26 cellular contexts compared by ENCODE assay signal in the genomic region with DNA sequence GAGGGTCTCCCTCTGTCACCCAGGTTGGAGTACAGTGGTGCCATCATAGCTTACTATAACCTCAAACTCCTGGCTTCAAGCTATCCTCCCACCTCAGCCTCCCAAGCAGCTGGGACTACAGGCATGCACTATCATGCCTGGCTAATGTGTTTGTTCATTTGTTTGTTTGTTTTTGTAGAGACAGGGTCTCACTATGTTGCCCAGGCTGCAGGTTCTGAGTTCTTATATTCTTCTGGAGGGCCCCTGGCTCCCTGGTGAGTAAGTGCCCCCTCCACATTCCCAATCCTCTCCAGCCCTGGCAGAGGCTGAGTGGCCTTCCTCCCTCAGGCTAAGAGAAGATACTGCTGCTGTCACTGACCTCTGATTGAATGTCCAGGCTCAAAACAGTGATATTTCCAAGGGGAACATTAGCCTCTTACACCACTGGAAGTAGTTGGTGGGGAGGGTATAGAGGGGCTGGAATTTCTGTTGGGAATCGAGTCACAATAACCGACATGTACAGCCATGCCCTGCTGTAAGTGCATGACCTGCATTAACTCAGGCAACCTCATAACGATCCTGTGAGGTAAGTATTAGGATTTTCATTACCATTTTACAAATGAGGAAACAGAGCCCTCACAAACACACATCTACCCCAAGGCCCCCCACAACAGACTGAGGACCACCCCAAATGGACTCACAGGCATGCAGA. TPM values are rescaled to one million over a fixed set of nuclear protein-coding genes. Genes with fewer than 3 reads are reported as not detected.
"Had no signal": no experiment of that assay in that cellular context is flagged by ENCODE, and none has a peak within 500 bp of the region (broad histone marks: within the 10 kb centered on the region; RNA-seq: fewer than 3 reads in every experiment).

No MANE protein-coding gene starts in this region.

- H2AFZ ChIP-seq: neural progenitor cell, parathyroid adenoma had no signal

- H3K9ac ChIP-seq: neural progenitor cell, parathyroid adenoma had no signal

- H3K36me3 ChIP-seq: cardiac muscle cell, colonic mucosa, esophagus muscularis mucosa, neural progenitor cell, spleen, tibial nerve had no signal

- H3K27ac ChIP-seq: cardiac muscle cell, colonic mucosa, esophagus muscularis mucosa, neural progenitor cell, parathyroid adenoma, spleen, tibial nerve had no signal

- FAIRE-seq: frontal cortex had no signal

- H3K36me3 Mint-ChIP-seq: activated naive CD8-positive, alpha-beta T cell; memory B cell; natural killer cell; neural progenitor cell had no signal

- H3K9me3 ChIP-seq: colonic mucosa, esophagus muscularis mucosa, spleen, tibial nerve had no signal

- H3K4me1 ChIP-seq: parathyroid adenoma had no signal

- H3K9me3 Mint-ChIP-seq: memory B cell; natural killer cell; neural progenitor cell; T-helper 2 cell treated with Interferon-gamma antibody and Interleukin-4, amounts not matched to agents 5 μg/mL and 100 μg/mL, for 36 hours had no signal

- H3K79me2 ChIP-seq: parathyroid adenoma had no signal

- H3K4me2 ChIP-seq: neural progenitor cell had no signal

- DNase-seq: activated CD4-positive, alpha-beta T cell treated with anti-CD3 and anti-CD28 coated beads for 36 hours; activated CD4-positive, CD25-positive, alpha-beta regulatory T cell; activated CD8-positive, alpha-beta T cell treated with anti-CD3 and anti-CD28 coated beads, Interleukin-2, amount 10 ng/mL, durations not matched to agents 7 days and 5 days; activated effector memory CD4-positive, alpha-beta T cell treated with Interleukin-2 at 50 U/mL for 16 hours; activated naive CD4-positive, alpha-beta T cell treated with Interleukin-2 at 50 U/mL for 16 hours; anterior cingulate cortex; cerebellar nuclear complex; colonic mucosa; effector CD8-positive, alpha-beta T cell; glutamatergic neuron; natural killer cell; occipital lobe; right cardiac atrium; spleen; stimulated activated naive CD4-positive, alpha-beta T cell; T-helper 1 cell had no signal

- H3K4me3 ChIP-seq: cardiac muscle cell, colonic mucosa, esophagus muscularis mucosa, neural progenitor cell, spleen, tibial nerve had no signal

- H3K4me3 Mint-ChIP-seq: activated CD4-positive, alpha-beta T cell treated with anti-CD3 and anti-CD28 coated beads for 36 hours; activated CD8-positive, alpha-beta T cell treated with anti-CD3 and anti-CD28 coated beads, Interleukin-2, amount 10 ng/mL, durations not matched to agents 7 days and 5 days; activated naive CD8-positive, alpha-beta T cell; memory B cell; natural killer cell; T-helper 2 cell treated with Interferon-gamma antibody and Interleukin-4, amounts not matched to agents 5 μg/mL and 100 μg/mL, for 36 hours had no signal

- H3K27ac Mint-ChIP-seq: activated CD4-positive, alpha-beta T cell treated with anti-CD3 and anti-CD28 coated beads for 36 hours; activated CD8-positive, alpha-beta T cell treated with anti-CD3 and anti-CD28 coated beads, Interleukin-2, amount 10 ng/mL, durations not matched to agents 7 days and 5 days; activated naive CD8-positive, alpha-beta T cell; memory B cell; natural killer cell; neural progenitor cell; T-helper 2 cell treated with Interferon-gamma antibody and Interleukin-4, amounts not matched to agents 5 μg/mL and 100 μg/mL, for 36 hours had no signal

RNA-seq across cellular contexts. Expression of gene ETV4, which starts 2.7 kb away (rescaled TPM):
- total RNA-seq: mononuclear cell, natural killer cell had no signal
